Comparison of ENCODE assay signal across 27 cellular contexts in the genomic region with DNA sequence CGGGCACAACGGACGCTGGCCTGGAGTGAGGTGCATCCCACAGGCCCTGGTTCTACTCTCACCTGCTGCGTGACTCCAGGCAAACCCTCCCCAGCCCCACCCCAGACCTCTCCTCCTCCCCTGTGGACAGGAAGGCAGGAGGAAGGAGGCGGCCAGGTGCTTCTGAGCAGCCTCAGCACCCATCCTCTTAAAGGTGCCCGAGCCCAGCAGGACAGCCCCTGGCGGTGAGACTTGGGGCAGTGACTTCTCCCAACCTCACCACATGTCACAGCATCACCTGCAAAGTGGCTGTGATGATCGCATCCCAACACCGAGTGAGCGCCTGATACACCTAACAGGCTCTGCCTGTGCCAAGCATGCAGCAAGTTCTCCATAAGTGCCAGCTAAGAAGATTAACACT.
"Had no signal": no experiment of that assay in that cellular context is flagged by ENCODE, and none has a peak within 500 bp of the region (broad histone marks: within the 10 kb centered on the region; RNA-seq: fewer than 3 reads in every experiment).

No MANE protein-coding gene starts in this region.

- H3K27ac ChIP-seq: colonic mucosa, epithelial cell of prostate, esophagus squamous epithelium, gastrocnemius medialis, heart right ventricle, left lung, lower lobe of right lung had no signal

- H3K4me3 ChIP-seq: colonic mucosa, esophagus squamous epithelium, gastrocnemius medialis, heart right ventricle, left lung, lower lobe of right lung, mucosa of descending colon had no signal

- H3K36me3 ChIP-seq: colonic mucosa, esophagus squamous epithelium, gastrocnemius medialis, heart right ventricle, left lung, lower lobe of right lung had no signal

- H3K9me3 ChIP-seq: colonic mucosa, esophagus squamous epithelium, gastrocnemius medialis, heart right ventricle, left lung, lower lobe of right lung, mucosa of descending colon had no signal

- H3K9me3 Mint-ChIP-seq: dendritic cell treated with granulocyte-macrophage colony-stimulating factor and Interleukin-4, amounts not matched to agents 40 ng/mL and 50 ng/mL, for 4 days; effector memory CD8-positive, alpha-beta T cell; endodermal cell; immature natural killer cell; mesothelial cell of epicardium had no signal

- ATAC-seq: effector memory CD8-positive, alpha-beta T cell; esophagus mucosa; gastrocnemius medialis; heart right ventricle; left lung; left ventricle myocardium superior; lower lobe of right lung; mucosa of descending colon had no signal

- H3K4me1 Mint-ChIP-seq: endodermal cell, mesothelial cell of epicardium had no signal

- DNase-seq: colonic mucosa; cortex of kidney; effector CD8-positive, alpha-beta T cell; effector memory CD8-positive, alpha-beta T cell; endodermal cell; erythroblast; esophagus squamous epithelium; foreskin fibroblast; foreskin melanocyte; gastrocnemius medialis; glutamatergic neuron; heart right ventricle; hypothalamus; immature natural killer cell; islet precursor cell; kidney; kidney glomerular epithelial cell; left lung; left ventricle myocardium superior; lower lobe of right lung; mesenchymal stem cell; mucosa of descending colon; naive B cell had no signal

- H3K27ac Mint-ChIP-seq: dendritic cell treated with granulocyte-macrophage colony-stimulating factor and Interleukin-4, amounts not matched to agents 40 ng/mL and 50 ng/mL, for 4 days; effector memory CD8-positive, alpha-beta T cell; endodermal cell; immature natural killer cell; mesothelial cell of epicardium had no signal

- H3K36me3 Mint-ChIP-seq: immature natural killer cell, mesothelial cell of epicardium, naive B cell had no signal

- H3K4me1 ChIP-seq: colonic mucosa had no signal

- H3K4me3 Mint-ChIP-seq: dendritic cell treated with granulocyte-macrophage colony-stimulating factor and Interleukin-4, amounts not matched to agents 40 ng/mL and 50 ng/mL, for 4 days; effector memory CD8-positive, alpha-beta T cell; endodermal cell; immature natural killer cell; mesothelial cell of epicardium; naive B cell had no signal
